27 cellular contexts compared by ENCODE assay signal in genomic region chr14:62897057-62897456, GRCh38.
"Had no signal": no experiment of that assay in that cellular context is flagged by ENCODE, and none has a peak within 500 bp of the region (broad histone marks: within the 10 kb centered on the region; RNA-seq: fewer than 3 reads in every experiment).

No MANE protein-coding gene starts in this region.

- H3K36me3 ChIP-seq: gastrocnemius medialis, pancreas, prostate gland, suprapubic skin, tibial artery, upper lobe of right lung had no signal

- H3K27me3 ChIP-seq: gastrocnemius medialis, pancreas, suprapubic skin, tibial artery, upper lobe of right lung had no signal

- H3K27ac Mint-ChIP-seq: activated CD8-positive, alpha-beta T cell treated with anti-CD3 and anti-CD28 coated beads for 36 hours; activated T-helper 17 cell treated with anti-CD3 and anti-CD28 coated beads, Interleukin-2, amount 50 U/mL, for 72 hours; naive B cell; stimulated activated naive B cell treated with anti-CD40 and anti-IgM and Interleukin-4, amounts not matched to agents 10 μg/mL and 1 μg/mL and 100 μg/mL, for 72 hours had no signal

- H3K4me1 ChIP-seq: gastrocnemius medialis, pancreas, prostate gland, suprapubic skin, tibial artery, upper lobe of right lung had no signal

- H3K9me3 Mint-ChIP-seq: activated CD8-positive, alpha-beta T cell treated with anti-CD3 and anti-CD28 coated beads for 36 hours; activated T-cell treated with anti-CD3 and anti-CD28 coated beads, Interleukin-2, amount 50 U/mL, for 4 hours; activated T-helper 17 cell treated with anti-CD3 and anti-CD28 coated beads, Interleukin-2, amount 50 U/mL, for 72 hours had no signal

- H3K27me3 Mint-ChIP-seq: activated CD8-positive, alpha-beta T cell treated with anti-CD3 and anti-CD28 coated beads for 36 hours; activated T-helper 17 cell treated with anti-CD3 and anti-CD28 coated beads, Interleukin-2, amount 50 U/mL, for 72 hours; naive B cell; stimulated activated naive B cell treated with anti-CD40 and anti-IgM and Interleukin-4, amounts not matched to agents 10 μg/mL and 1 μg/mL and 100 μg/mL, for 72 hours had no signal

- FAIRE-seq: endothelial cell of umbilical vein, pancreas, TTC549 had no signal

- H3K36me3 Mint-ChIP-seq: naive B cell; stimulated activated naive B cell treated with anti-CD40 and anti-IgM and Interleukin-4, amounts not matched to agents 10 μg/mL and 1 μg/mL and 100 μg/mL, for 72 hours had no signal

- H3K9me3 ChIP-seq: gastrocnemius medialis, pancreas, prostate gland, suprapubic skin, upper lobe of right lung had no signal

- H3K27ac ChIP-seq: gastrocnemius medialis, pancreas, prostate gland, skin epidermis, suprapubic skin, tibial artery, upper lobe of right lung had no signal

- H3K4me1 Mint-ChIP-seq: activated T-helper 17 cell treated with anti-CD3 and anti-CD28 coated beads, Interleukin-2, amount 50 U/mL, for 72 hours; naive B cell; stimulated activated naive B cell treated with anti-CD40 and anti-IgM and Interleukin-4, amounts not matched to agents 10 μg/mL and 1 μg/mL and 100 μg/mL, for 72 hours had no signal

- H3K4me3 Mint-ChIP-seq: activated CD8-positive, alpha-beta T cell treated with anti-CD3 and anti-CD28 coated beads for 36 hours; activated T-cell treated with anti-CD3 and anti-CD28 coated beads, Interleukin-2, amount 50 U/mL, for 4 hours; activated T-helper 17 cell treated with anti-CD3 and anti-CD28 coated beads, Interleukin-2, amount 50 U/mL, for 72 hours; naive B cell; stimulated activated naive B cell treated with anti-CD40 and anti-IgM and Interleukin-4, amounts not matched to agents 10 μg/mL and 1 μg/mL and 100 μg/mL, for 72 hours had no signal

- DNase-seq: activated CD4-positive, alpha-beta T cell treated with anti-CD3 and anti-CD28 coated beads for 1 hour; activated CD4-positive, alpha-beta T cell treated with anti-CD3 and anti-CD28 coated beads, Interleukin-2, amount 50 U/mL, for 1 hour; activated CD8-positive, alpha-beta T cell treated with anti-CD3 and anti-CD28 coated beads for 36 hours; activated gamma-delta T cell treated with Interleukin-2 at 50 U/mL for 16 hours; activated naive CD4-positive, alpha-beta T cell treated with anti-CD3 and anti-CD28 coated beads, Interleukin-2, amount 50 U/mL, for 16 hours; activated T-cell treated with anti-CD3 and anti-CD28 coated beads, Interleukin-2, amount 50 U/mL, for 4 hours; amygdala; caudate nucleus; cortex of kidney; gastrocnemius medialis; glutamatergic neuron; islet precursor cell; left ventricle myocardium superior; naive B cell; pancreas; retina; stimulated activated CD4-positive, alpha-beta T cell treated with anti-CD3 and anti-CD28 coated beads, Interleukin-4, amount 100 ng/mL, for 4 hours; stimulated activated naive B cell treated with anti-CD40 and anti-IgM and Interleukin-4, amounts not matched to agents 10 μg/mL and 1 μg/mL and 100 μg/mL, for 72 hours; T-helper 9 cell; tibial artery; upper lobe of right lung had no signal

- H3K4me3 ChIP-seq: gastrocnemius medialis, pancreas, prostate gland, skin epidermis, suprapubic skin, tibial artery, upper lobe of right lung had no signal
